Comparison of ENCODE assay signal across 10 cellular contexts in the genomic region with DNA sequence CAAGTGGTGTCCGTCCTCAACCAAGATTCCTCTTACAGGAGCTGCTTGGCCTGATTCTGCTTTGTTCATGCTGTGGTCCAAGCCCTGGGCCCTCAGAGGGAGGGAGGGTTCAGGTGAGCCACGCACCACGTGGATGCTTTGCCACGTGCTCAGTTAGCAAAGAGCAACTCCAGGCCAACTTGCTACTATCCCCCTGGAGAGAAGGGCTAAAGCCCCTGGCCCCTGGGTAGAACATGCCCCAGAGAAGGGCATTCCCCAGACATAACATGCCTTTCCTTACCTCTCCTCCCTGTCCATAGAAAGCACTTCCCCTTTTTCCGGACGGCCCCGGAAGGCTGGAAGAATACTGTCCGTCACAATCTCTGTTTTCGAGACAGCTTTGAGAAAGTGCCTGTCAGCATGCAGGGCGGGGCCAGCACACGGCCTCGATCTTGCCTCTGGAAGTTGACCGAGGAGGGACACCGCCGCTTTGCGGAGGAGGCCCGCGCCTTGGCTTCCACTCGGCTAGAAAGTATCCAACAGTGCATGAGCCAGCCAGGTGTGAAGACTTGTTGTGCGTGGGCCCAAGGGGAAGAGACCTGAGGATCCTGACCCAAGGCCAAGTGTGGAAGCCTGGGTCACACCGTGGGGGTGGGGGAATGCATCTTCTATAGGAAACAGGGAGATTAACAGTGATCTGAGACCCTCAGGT. TPM values are rescaled to one million over a fixed set of nuclear protein-coding genes. Genes with fewer than 3 reads are reported as not detected.
A peak's percentile ranks its signal among the peaks of the same experiment; 100 is the strongest.
DNase-seq lines count a peak whose midpoint lies in the region; TF ChIP-seq lines count a peak whose summit lies in the region.
"Had no signal": no experiment of that assay in that cellular context is flagged by ENCODE, and none has a peak within 500 bp of the region (broad histone marks: within the 10 kb centered on the region; RNA-seq: fewer than 3 reads in every experiment).

No MANE protein-coding gene starts in this region.

- no peaks in the 10 kb centered on the region for H3K36me3 ChIP-seq in ES-I3 (ENCODE audit: insufficient read depth, low read length)
- H3K36me3 ChIP-seq: SJCRH30 had no signal

- H3K9me3 ChIP-seq in ES-I3 (ENCODE audit: control insufficient read depth, insufficient read depth, low read length), result no peaks in the 10 kb centered on the region
- H3K9me3 ChIP-seq: SJCRH30 had no signal

- in situ Hi-C loops in G401 (cut with HindIII; ENCODE audit: low sequenced_read_pairs), result no loop called here

- peak; percentile 37 for DNase-seq in choroid plexus epithelial cell (ENCODE audit: low read depth)
- peak; percentile 58 for DNase-seq in medulla oblongata (ENCODE audit: extremely low spot score)
- no peak for DNase-seq in glomerular visceral epithelial cell (ENCODE audit: extremely low spot score)
- DNase-seq in HK-2 (ENCODE audit: unreplicated experiment), result no peak
- no peak for DNase-seq in G401 (ENCODE audit: low spot score)
- DNase-seq: activated CD8-positive, alpha-beta memory T cell treated with anti-CD3 and anti-CD28 coated beads, Interleukin-2, amount 10 ng/mL, durations not matched to agents 7 days and 5 days; NCI-H1436 treated with DMSO at 0.1 percent for 48 hours; posterior cingulate gyrus; SJCRH30 had no signal

- peak overlapping the region; percentile 7; the same call in 1 of the 2 replicates for H3K9ac ChIP-seq in ES-I3 (ENCODE audit: low read depth, low read length)

- no peak for TF ChIP-seq CTCF in choroid plexus epithelial cell (conservative IDR thresholded peaks at IDR 0.05; ENCODE audit: low read depth, low read length)

- H3K4me1 ChIP-seq in ES-I3 (ENCODE audit: insufficient read depth, low read length), result peaks cover 18% of the 10 kb centered on the region
- H3K4me1 ChIP-seq: SJCRH30 had no signal

- H3K4me3 ChIP-seq in choroid plexus epithelial cell (ENCODE audit: low read depth, low read length), result no peak overlapping the region
- H3K4me3 ChIP-seq: SJCRH30 had no signal

RNA-seq across cellular contexts. Expression of a gene that starts 8.8 kb away (rescaled TPM):
- not detected in 2 replicates for total RNA-seq in G401 (2014; rRNA removed; shearing (Covaris generic))
- total RNA-seq: activated CD8-positive, alpha-beta memory T cell treated with anti-CD3 and anti-CD28 coated beads, Interleukin-2, amount 10 ng/mL, durations not matched to agents 7 days and 5 days; SJCRH30 had no signal

RNA-seq across cellular contexts. Expression of a gene that starts 17.6 kb away (rescaled TPM):
- 30.4 and 34.0 TPM in 2 replicates for total RNA-seq in G401 (2014; rRNA removed; shearing (Covaris generic))

RNA-seq across cellular contexts. Expression of a gene that starts 24.2 kb away (rescaled TPM):
- total RNA-seq in G401 (2014; rRNA removed; shearing (Covaris generic)), result not detected in 2 replicates
- total RNA-seq: activated CD8-positive, alpha-beta memory T cell treated with anti-CD3 and anti-CD28 coated beads, Interleukin-2, amount 10 ng/mL, durations not matched to agents 7 days and 5 days; SJCRH30 had no signal

RNA-seq across cellular contexts. Expression of a gene that starts 37.8 kb away (rescaled TPM):
- total RNA-seq in G401 (2014; rRNA removed; shearing (Covaris generic)), result 2,429 and 3,013 TPM in 2 replicates

RNA-seq across cellular contexts. Expression of a gene that starts 38.2 kb away (rescaled TPM):
- total RNA-seq in G401 (2014; rRNA removed; shearing (Covaris generic)), result 97.7 and 110 TPM in 2 replicates

Comparison
In these comparisons a context has a peak if more than half of its experiments do, and no peak if none do; other contexts are left out.
1. DNase-seq: peak in choroid plexus epithelial cell (single experiment) and medulla oblongata (single experiment); none in glomerular visceral epithelial cell (single experiment), HK-2 (single experiment) and G401 (single experiment).